Comparison of ENCODE assay signal across 29 cellular contexts in the genomic region with DNA sequence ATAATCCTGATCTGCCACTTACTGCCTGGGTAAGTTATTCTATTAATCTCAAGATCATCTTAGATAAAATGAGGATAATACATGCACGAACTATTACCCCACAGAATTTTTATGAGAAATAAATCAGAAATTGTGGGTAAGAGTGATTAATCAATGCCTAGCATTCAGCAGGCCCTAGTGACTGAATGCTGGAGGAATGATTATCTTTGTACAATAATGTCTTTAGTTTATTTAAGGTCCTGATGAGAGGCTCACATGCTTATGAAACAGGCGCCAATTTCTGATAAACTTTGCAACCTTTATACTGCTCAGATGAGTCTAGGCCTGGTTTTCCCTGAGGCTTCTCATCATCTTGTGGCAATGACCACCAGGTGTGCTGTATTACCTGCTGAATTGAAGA. TPM values are rescaled to one million over a fixed set of nuclear protein-coding genes. Genes with fewer than 3 reads are reported as not detected.
DNase-seq lines count a peak whose midpoint lies in the region; ATAC-seq and TF ChIP-seq lines count a peak whose summit lies in the region.
"Had no signal": no experiment of that assay in that cellular context is flagged by ENCODE, and none has a peak within 500 bp of the region (broad histone marks: within the 10 kb centered on the region; RNA-seq: fewer than 3 reads in every experiment).

No MANE protein-coding gene starts in this region.

- H3K9me3 Mint-ChIP-seq in endodermal cell (no peaks in the 10 kb centered on the region), WTC11 (no peaks in the 10 kb centered on the region)
- H3K9me3 Mint-ChIP-seq: activated CD8-positive, alpha-beta T cell treated with anti-CD3 and anti-CD28 coated beads for 36 hours; activated T-helper 1 cell treated with anti-CD3 and anti-CD28 coated beads, Interleukin-12 subunit alpha, Interleukin-12 subunit beta, Interleukin-2, Interleukin-4 antibody, amounts not matched to agents 30 ng/mL and 10 ng/mL and 1 ng/mL, durations not matched to agents 14 hours and 24 hours and 36 hours; natural killer cell had no signal

- H3K4me1 ChIP-seq in MM.1S (ENCODE audit: low read length), result peaks cover 25% of the 10 kb centered on the region
- no peaks in the 10 kb centered on the region for H3K4me1 ChIP-seq in endodermal cell (ENCODE audit: control insufficient read depth, insufficient read depth, low read length)
- H3K4me1 ChIP-seq: Caco-2, psoas muscle, tibial artery had no signal

- peak; percentile 16 for TF ChIP-seq CTCF in GM12873 (IDR thresholded peaks at IDR 0.05; ENCODE audit: insufficient read depth, low read depth, low read length, missing control alignments)
- peak; percentile 18; the same call in 1 of the 2 replicates for TF ChIP-seq CTCF in MM.1S (IDR thresholded peaks at IDR 0.05; ENCODE audit: low read length)
- peak; percentile 61 for TF ChIP-seq CTCF in endodermal cell (conservative IDR thresholded peaks at IDR 0.05)
- no peak for TF ChIP-seq CTCF in WTC11 (IDR thresholded peaks at IDR 0.05)

- DNase-seq in MM.1S, result no peak
- DNase-seq in endodermal cell, result no peak
- no peak for DNase-seq in WTC11 (ENCODE audit: low spot score)
- DNase-seq in stimulated activated CD4-positive, alpha-beta T cell treated with anti-CD3 and anti-CD28 coated beads, Interleukin-2, amount 100 ng/mL, for 48 hours, result no peak
- DNase-seq in NCI-H82 treated with DMSO at 0.1 percent for 48 hours (lab: John Stamatoyannopoulos, UW; ENCODE audit: unreplicated experiment), result no peak
- DNase-seq: activated CD4-positive, alpha-beta T cell treated with anti-CD3 and anti-CD28 coated beads for 1 hour; activated CD8-positive, alpha-beta memory T cell treated with anti-CD3 and anti-CD28 coated beads, Interleukin-2, amount 50 U/mL, for 48 hours; activated CD8-positive, alpha-beta T cell treated with anti-CD3 and anti-CD28 coated beads for 36 hours; activated naive CD4-positive, alpha-beta T cell treated with Interleukin-2 at 50 U/mL for 16 hours; Caco-2; esophagus squamous epithelium; GF-D8; lower lobe of right lung; natural killer cell; NCI-H1092 treated with DMSO at 0.1 percent for 48 hours; NCI-H1694 treated with DMSO at 0.1 percent for 48 hours; nucleus accumbens; psoas muscle; SHP77; stimulated activated CD4-positive, alpha-beta T cell treated with anti-CD3 and anti-CD28 coated beads, Interleukin-12 subunit alpha, Interleukin-12 subunit beta, amount 100 ng/mL, for 4 hours; stimulated activated CD4-positive, alpha-beta T cell treated with anti-CD3 and anti-CD28 coated beads, Interleukin-4, amount 100 ng/mL, for 24 hours; tibial artery had no signal

- no peak overlapping the region for H3K9ac ChIP-seq in MM.1S (ENCODE audit: low read length)
- no peak overlapping the region for H3K9ac ChIP-seq in endodermal cell (ENCODE audit: extremely low read depth, low read length, poor library complexity, severe bottlenecking)

- H3K27ac ChIP-seq in MM.1S (ENCODE audit: low read length), result no peak overlapping the region
- H3K27ac ChIP-seq in endodermal cell (ENCODE audit: low read depth, low read length), result no peak overlapping the region
- H3K27ac ChIP-seq: C4-2B, esophagus squamous epithelium, hepatocyte, lower lobe of right lung, psoas muscle, tibial artery had no signal

- H2AFZ ChIP-seq in MM.1S (ENCODE audit: low read length), result no peak overlapping the region
- H2AFZ ChIP-seq: hepatocyte had no signal

- no peaks in the 10 kb centered on the region for H4K20me1 ChIP-seq in MM.1S (ENCODE audit: insufficient read depth, low read length)

- H3K9me3 ChIP-seq in MM.1S (replicated peaks; ENCODE audit: insufficient read depth, low read length) (no peaks in the 10 kb centered on the region), endodermal cell (ENCODE audit: control insufficient read depth, low read length) (no peaks in the 10 kb centered on the region)
- H3K9me3 ChIP-seq: Caco-2, esophagus squamous epithelium, lower lobe of right lung, psoas muscle, tibial artery had no signal

- H3K4me2 ChIP-seq in MM.1S (ENCODE audit: low read depth, low read length), result no peak overlapping the region
- H3K4me2 ChIP-seq: hepatocyte had no signal

- no peaks in the 10 kb centered on the region for H3K27me3 Mint-ChIP-seq in endodermal cell (ENCODE audit: insufficient read depth)
- no peaks in the 10 kb centered on the region for H3K27me3 Mint-ChIP-seq in WTC11 (ENCODE audit: low read depth)

- H3K36me3 ChIP-seq in MM.1S (replicated peaks; ENCODE audit: insufficient read depth, low read length), result no peaks in the 10 kb centered on the region
- no peaks in the 10 kb centered on the region for H3K36me3 ChIP-seq in endodermal cell (ENCODE audit: control insufficient read depth, insufficient read depth, low read length)
- H3K36me3 ChIP-seq: esophagus squamous epithelium, lower lobe of right lung, tibial artery had no signal

- no peaks in the 10 kb centered on the region for H3K9me2 ChIP-seq in MM.1S (replicated peaks; ENCODE audit: insufficient read depth, low read length)

- H3K4me3 Mint-ChIP-seq in endodermal cell (no peak overlapping the region), WTC11 (no peak overlapping the region)
- H3K4me3 Mint-ChIP-seq: activated CD8-positive, alpha-beta T cell treated with anti-CD3 and anti-CD28 coated beads for 36 hours; activated T-helper 1 cell treated with anti-CD3 and anti-CD28 coated beads, Interleukin-12 subunit alpha, Interleukin-12 subunit beta, Interleukin-2, Interleukin-4 antibody, amounts not matched to agents 30 ng/mL and 10 ng/mL and 1 ng/mL, durations not matched to agents 14 hours and 24 hours and 36 hours; natural killer cell had no signal

- 83 to 87% methylated on average over 1 to 2 of the region's 2 CpGs for WGBS in endodermal cell (ENCODE audit: insufficient coverage in 1 of 2, insufficient read length in 1 of 2), 2 experiments

- no peaks in the 10 kb centered on the region for H3K79me2 ChIP-seq in MM.1S (ENCODE audit: low read length)
- H3K79me2 ChIP-seq: hepatocyte had no signal

- POLR2A ChIA-PET in WTC11 (lab: Charles Lee), result no interaction called here

- H3K27me3 ChIP-seq in MM.1S (replicated peaks; ENCODE audit: insufficient read depth, low read length) (no peaks in the 10 kb centered on the region), endodermal cell (ENCODE audit: control insufficient read depth, insufficient read depth, low read length, poor library complexity, severe bottlenecking) (no peaks in the 10 kb centered on the region)
- H3K27me3 ChIP-seq: esophagus squamous epithelium, hepatocyte, tibial artery had no signal

- H3K4me1 Mint-ChIP-seq in endodermal cell (no peaks in the 10 kb centered on the region), WTC11 (no peaks in the 10 kb centered on the region)
- H3K4me1 Mint-ChIP-seq: natural killer cell had no signal

- ATAC-seq in WTC11 (no peak; the same call in 1 of the 2 replicates), GM21515 (IDR thresholded peaks at IDR 0.05; ENCODE audit: unreplicated experiment) (no peak)
- ATAC-seq: activated CD8-positive, alpha-beta T cell treated with anti-CD3 and anti-CD28 coated beads for 36 hours; HCT116; lower lobe of right lung; natural killer cell; psoas muscle; sciatic nerve had no signal

- 0 out of 2 replicates have a peak, but pooled peaks cover 5% of the 10 kb centered on the region for H3F3A ChIP-seq in MM.1S (ENCODE audit: insufficient read depth, low read length)

- no peak overlapping the region for H3K27ac Mint-ChIP-seq in endodermal cell
- H3K27ac Mint-ChIP-seq in WTC11, result no peak overlapping the region
- H3K27ac Mint-ChIP-seq: activated CD8-positive, alpha-beta T cell treated with anti-CD3 and anti-CD28 coated beads for 36 hours; activated T-helper 1 cell treated with anti-CD3 and anti-CD28 coated beads, Interleukin-12 subunit alpha, Interleukin-12 subunit beta, Interleukin-2, Interleukin-4 antibody, amounts not matched to agents 30 ng/mL and 10 ng/mL and 1 ng/mL, durations not matched to agents 14 hours and 24 hours and 36 hours; natural killer cell had no signal

- no peak overlapping the region for H3K4me3 ChIP-seq in MM.1S (ENCODE audit: low read length)
- no peak overlapping the region for H3K4me3 ChIP-seq in endodermal cell (ENCODE audit: low read length)
- H3K4me3 ChIP-seq: esophagus squamous epithelium, hepatocyte, lower lobe of right lung, psoas muscle, tibial artery had no signal

- CTCF ChIA-PET in WTC11 (lab: Charles Lee), result no interaction called here

- H3K36me3 Mint-ChIP-seq in endodermal cell (ENCODE audit: low read depth) (no peaks in the 10 kb centered on the region), WTC11 (no peaks in the 10 kb centered on the region)
- H3K36me3 Mint-ChIP-seq: natural killer cell had no signal

TF ChIP-seq in WTC11, 78 proteins besides CTCF, POLR2A, EP300 and RAD21 (continues in another document):
- TF ChIP-seq, protein P1, sequence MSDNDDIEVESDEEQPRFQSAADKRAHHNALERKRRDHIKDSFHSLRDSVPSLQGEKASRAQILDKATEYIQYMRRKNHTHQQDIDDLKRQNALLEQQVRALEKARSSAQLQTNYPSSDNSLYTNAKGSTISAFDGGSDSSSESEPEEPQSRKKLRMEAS (CRISPR knock-in tag; IDR thresholded peaks at IDR 0.05), result no peak
- TF ChIP-seq ZNF317 (CRISPR knock-in tag; IDR thresholded peaks at IDR 0.05; ENCODE audit: borderline replicate concordance, low read depth), result no peak
- TF ChIP-seq CREM (CRISPR knock-in tag; IDR thresholded peaks at IDR 0.05), result no peak
- no peak for TF ChIP-seq ZNF425 (CRISPR knock-in tag; conservative IDR thresholded peaks at IDR 0.05)
- TF ChIP-seq ZNF423 (CRISPR knock-in tag; IDR thresholded peaks at IDR 0.05), result no peak

RNA-seq across cellular contexts. Expression of gene BMP2K, which starts 27.8 kb away (rescaled TPM):
- total RNA-seq in endodermal cell (10 to 100 TPM; 39.4 to 49.1 TPM), WTC11 (2021) (19.9 to 23.3 TPM (median 20.2 TPM) in 3 replicates)
- 22.3 TPM for polyA plus RNA-seq in endodermal cell (2013, experiment 1 of 2)
- polyA plus RNA-seq in endodermal cell (2013, experiment 2 of 2), result 19.3 TPM
